8 cellular contexts compared by ENCODE assay signal in genomic region chr10:79685044-79685685, GRCh38. TPM values are rescaled to one million over a fixed set of nuclear protein-coding genes. Genes with fewer than 3 reads are reported as not detected.
A peak's percentile ranks its signal among the peaks of the same experiment; 100 is the strongest.
DNase-seq lines count a peak whose midpoint lies in the region; ATAC-seq and TF ChIP-seq lines count a peak whose summit lies in the region.
"Not testable (repeated sequence)": the region's sequence is repeated elsewhere in the genome, so short reads cannot be mapped to it uniquely, and the experiment has no call there.

No MANE protein-coding gene starts in this region.

- not testable (repeated sequence) for H3K9ac ChIP-seq in PC-3 (ENCODE audit: low read length)

- not testable (repeated sequence) for H3K27ac Mint-ChIP-seq in naive B cell

- TF ChIP-seq CTCF in PC-3 (conservative IDR thresholded peaks at IDR 0.05; ENCODE audit: low read depth, low read length), result not testable (repeated sequence)

- not testable (repeated sequence) for H3K9me3 ChIP-seq in PC-3 (ENCODE audit: low read length)

- intact Hi-C loops in PC-3 (cut with micrococcal nuclease), result not testable (repeated sequence)

- not testable (repeated sequence) for H3K4me3 Mint-ChIP-seq in naive B cell

- H3K9me3 Mint-ChIP-seq in naive B cell, result not testable (repeated sequence)

- ATAC-seq in GM21825 (IDR thresholded peaks at IDR 0.05; ENCODE audit: unreplicated experiment) (peak; percentile 55), HG03565 (IDR thresholded peaks at IDR 0.05; ENCODE audit: unreplicated experiment) (peak; percentile 84), PC-3 (peak; percentile 100)
- ATAC-seq in naive B cell (ENCODE audit: low read depth in 2 of 2), result not testable (repeated sequence)

- H3K4me1 Mint-ChIP-seq in naive B cell, result not testable (repeated sequence)

- H2AFZ ChIP-seq in PC-3 (ENCODE audit: low read length), result not testable (repeated sequence)

- H3K9me2 ChIP-seq in PC-3 (replicated peaks; ENCODE audit: low read length), result not testable (repeated sequence)

- H3K36me3 ChIP-seq in PC-3 (ENCODE audit: low read depth, low read length), result not testable (repeated sequence)

- H3K4me1 ChIP-seq in PC-3 (ENCODE audit: insufficient read depth, low read length), result not testable (repeated sequence)

- CTCF ChIA-PET in PC-3 (lab: Charles Lee), result not testable (repeated sequence)

- H3K79me2 ChIP-seq in PC-3 (ENCODE audit: low read length), result not testable (repeated sequence)

- not testable (repeated sequence) for H3K27me3 ChIP-seq in PC-3 (ENCODE audit: low read length)

- not testable (repeated sequence) for H3K4me2 ChIP-seq in PC-3 (ENCODE audit: low read length)

- not testable (repeated sequence) for H4K20me1 ChIP-seq in PC-3 (ENCODE audit: low read length)

- H3F3A ChIP-seq in PC-3 (ENCODE audit: low read length, unreplicated experiment), result not testable (repeated sequence)

- not testable (repeated sequence) for H3K36me3 Mint-ChIP-seq in naive B cell

- not testable (repeated sequence) for BruUV-seq in PC-3 (replicated peaks; lab: Mats Ljungman, UMichigan)

- H3K27me3 Mint-ChIP-seq in naive B cell, result not testable (repeated sequence)

- H3K27ac ChIP-seq in PC-3 (ENCODE audit: low read length), result not testable (repeated sequence)

- DNase-seq in ELF-1 (ENCODE audit: low read depth, low spot score) (peak; percentile 55), PC-3 (peak; percentile 81), naive B cell (peak; percentile 8)
- peak; percentile 1 to 9 for DNase-seq in activated CD8-positive, alpha-beta memory T cell treated with anti-CD3 and anti-CD28 coated beads for 1 hour (ENCODE audit: extremely low read depth in 1 of 2, low read depth in 1 of 2)
- DNase-seq in effector CD4-positive, alpha-beta T cell, result peak; percentile 8
- DNase-seq in stimulated activated naive CD4-positive, alpha-beta T cell treated with Interleukin-2 at 50 U/mL for 16 hours (lab: John Stamatoyannopoulos, UW), result peak; percentile 17

- POLR2A ChIA-PET in PC-3 (lab: Charles Lee; ENCODE audit: unreplicated experiment), result not testable (repeated sequence)

- not testable (repeated sequence) for H3K4me3 ChIP-seq in PC-3 (ENCODE audit: low read length)

RNA-seq across cellular contexts. Expression of gene NUTM2B, which starts 17.9 kb away (rescaled TPM):
- 0.84 and 1.4 TPM in 2 replicates for total RNA-seq in PC-3 (2014; rRNA removed)
- polyA plus RNA-seq in naive B cell (ENCODE audit: low read depth in 6 of 6), result under 1 TPM in 1 of 6 donors, not detected in 5; 0.15 TPM

Comparison
In these comparisons a context has a peak if more than half of its experiments do, and no peak if none do; other contexts are left out.
1. DNase-seq: peak in every context shown above with its lines; median percentile 81 in PC-3; 55 in ELF-1; 17 in stimulated activated naive CD4-positive, alpha-beta T cell treated with Interleukin-2 at 50 U/mL for 16 hours; 8 in effector CD4-positive, alpha-beta T cell; 8 in naive B cell; 5 in activated CD8-positive, alpha-beta memory T cell treated with anti-CD3 and anti-CD28 coated beads for 1 hour.